8 cellular contexts compared by ENCODE assay signal in genomic region chr22:30634477-30635233, GRCh38. TPM values are rescaled to one million over a fixed set of nuclear protein-coding genes. Genes with fewer than 3 reads are reported as not detected.
DNase-seq lines count a peak whose midpoint lies in the region; ATAC-seq and TF ChIP-seq lines count a peak whose summit lies in the region.

No MANE protein-coding gene starts in this region.

- no peaks in the 10 kb centered on the region for H4K20me1 ChIP-seq in smooth muscle cell (ENCODE audit: low read depth)

- no peaks in the 10 kb centered on the region for H3K27me3 ChIP-seq in ACC112 (ENCODE audit: insufficient read depth, low read length)
- H3K27me3 ChIP-seq in WERI-Rb-1 (ENCODE audit: insufficient read depth, low read depth, severe bottlenecking) = no peaks in the 10 kb centered on the region
- H3K27me3 ChIP-seq in breast epithelium = no peaks in the 10 kb centered on the region
- H3K27me3 ChIP-seq in smooth muscle cell (ENCODE audit: low read depth) = no peaks in the 10 kb centered on the region

- peaks cover 8% of the 10 kb centered on the region for H3K4me1 ChIP-seq in ACC112 (ENCODE audit: control insufficient read depth, insufficient read depth, low read length, unreplicated experiment)
- H3K4me1 ChIP-seq in breast epithelium = peaks cover 10 to 13% of the 10 kb centered on the region in 2 donors
- H3K4me1 ChIP-seq in smooth muscle cell (ENCODE audit: low read depth) = peaks cover 8% of the 10 kb centered on the region

- H3K4me3 Mint-ChIP-seq in immature natural killer cell = peak overlapping the region; percentile 77 to 87 (median 84)

- H3K27ac ChIP-seq in ACC112 (ENCODE audit: low read depth, low read length) (peak overlapping the region; percentile 84), WERI-Rb-1 (peak overlapping the region; percentile 71), breast epithelium (peak overlapping the region; percentile 89 to 94), smooth muscle cell (ENCODE audit: low read depth) (peak overlapping the region; percentile 46)

- H3K36me3 Mint-ChIP-seq in immature natural killer cell = peaks cover 0 to 4% (median 0%) of the 10 kb centered on the region in 3 donors

- peak overlapping the region; percentile 99 for H3K4me2 ChIP-seq in smooth muscle cell

- peak; percentile 91 for DNase-seq in NCI-H2171 treated with DMSO at 0.1 percent for 48 hours (lab: John Stamatoyannopoulos, UW)
- DNase-seq in WERI-Rb-1 = peak; percentile 92
- peak; percentile 80 to 89 for DNase-seq in breast epithelium (ENCODE audit: low spot score in 2 of 2)
- DNase-seq in immature natural killer cell = peak; percentile 83 to 85 (median 83)
- DNase-seq in smooth muscle cell (lab: John Stamatoyannopoulos, UW; ENCODE audit: unreplicated experiment) = peak; percentile 77

- H3K9ac ChIP-seq in smooth muscle cell (ENCODE audit: low read depth) = no peak overlapping the region

- H3K79me2 ChIP-seq in ACC112 (ENCODE audit: control insufficient read depth, insufficient read depth, low read length, unreplicated experiment) = peaks cover 26% of the 10 kb centered on the region
- no peaks in the 10 kb centered on the region for H3K79me2 ChIP-seq in smooth muscle cell (ENCODE audit: low read depth)

- H3F3A ChIP-seq in smooth muscle cell (ENCODE audit: low read depth) = peaks cover 11% of the 10 kb centered on the region

- intact Hi-C loops in breast epithelium (cut with DNase I; ENCODE audit: low total_unique reads) = no loop called here

- peaks cover 19 to 20% of the 10 kb centered on the region in 2 donors for H3K4me1 Mint-ChIP-seq in immature natural killer cell

- TF ChIP-seq POLR2A in breast epithelium (IDR thresholded peaks at IDR 0.05) = no peak

- H3K27ac Mint-ChIP-seq in immature natural killer cell = peak overlapping the region; percentile 86 to 96 (median 94)

- H3K9me3 Mint-ChIP-seq in immature natural killer cell = peaks cover 0 to 2% (median 0%) of the 10 kb centered on the region in 6 donors

- H2AFZ ChIP-seq in ACC112 (ENCODE audit: low read length, unreplicated experiment) (peak overlapping the region; percentile 40), smooth muscle cell (ENCODE audit: low read depth) (peak overlapping the region; percentile 67)

- TF ChIP-seq CTCF in WERI-Rb-1 (IDR thresholded peaks at IDR 0.05; ENCODE audit: low read depth, low read length) (peak; percentile 92), breast epithelium (IDR thresholded peaks at IDR 0.05) (peak; percentile 95 to 97 (median 96)), smooth muscle cell (IDR thresholded peaks at IDR 0.05; ENCODE audit: borderline replicate concordance, insufficient read depth, poor library complexity, severe bottlenecking) (peak; percentile 97)

- H3K27me3 Mint-ChIP-seq in immature natural killer cell (ENCODE audit: low read depth in 3 of 3) = peaks cover 1 to 6% (median 3%) of the 10 kb centered on the region in 3 donors

- 15% methylated on average over 29 of the region's 29 CpGs for WGBS in smooth muscle cell (ENCODE audit: low lambda C conversion rate)

- peaks cover 7% of the 10 kb centered on the region for H3K9me3 ChIP-seq in WERI-Rb-1 (ENCODE audit: severe bottlenecking)
- H3K9me3 ChIP-seq in breast epithelium = no peaks in the 10 kb centered on the region
- H3K9me3 ChIP-seq in smooth muscle cell (replicated peaks; ENCODE audit: low read depth) = no peaks in the 10 kb centered on the region

- peak; percentile 48 for ATAC-seq in GM18520 (IDR thresholded peaks at IDR 0.05; ENCODE audit: unreplicated experiment)
- peak; percentile 48 for ATAC-seq in HG03066 (IDR thresholded peaks at IDR 0.05; ENCODE audit: low read depth, unreplicated experiment)

- H3K4me3 ChIP-seq in ACC112 (ENCODE audit: low read depth, low read length) (peak overlapping the region; percentile 75), WERI-Rb-1 (ENCODE audit: low read depth, low read length) (peak overlapping the region; percentile 60), breast epithelium (peak overlapping the region; percentile 57 to 90 (median 63)), smooth muscle cell (peak overlapping the region; percentile 67)

- no peaks in the 10 kb centered on the region for H3K36me3 ChIP-seq in ACC112 (ENCODE audit: insufficient read depth, low read length)
- no peaks in the 10 kb centered on the region for H3K36me3 ChIP-seq in WERI-Rb-1
- H3K36me3 ChIP-seq in breast epithelium = no peaks in the 10 kb centered on the region
- H3K36me3 ChIP-seq in smooth muscle cell (ENCODE audit: low read depth) = no peaks in the 10 kb centered on the region

RNA-seq across cellular contexts. Expression of gene SLC35E4, which starts 0.9 kb away (rescaled TPM):
- total RNA-seq in breast epithelium (1 to 10 TPM; 3.4 to 8.5 (median 4.8) TPM), smooth muscle cell (3.6 and 5.0 TPM in 2 replicates)
- polyA plus RNA-seq in immature natural killer cell (1 to 10 TPM; 1.4 to 2.7 (median 2.7) TPM), smooth muscle cell (4.1 and 7.2 TPM in 2 replicates)

RNA-seq across cellular contexts. Expression of gene TCN2, which starts 27.7 kb away (rescaled TPM):
- 10 to 100 TPM; 32.4 to 69.8 (median 36.7) TPM for total RNA-seq in breast epithelium
- polyA plus RNA-seq in immature natural killer cell = under 1 TPM in 2 of 3 donors, not detected in 1; 0.14 to 0.59 TPM
- 3.4 and 5.2 TPM in 2 replicates for total RNA-seq in smooth muscle cell
- polyA plus RNA-seq in smooth muscle cell = 3.1 and 3.3 TPM in 2 replicates

RNA-seq across cellular contexts. Expression of gene DUSP18, which starts 33.0 kb away (rescaled TPM):
- 10 to 100 TPM in 1 of 3 donors, 1 to 10 TPM in 2; 5.9 to 12.0 (median 8.0) TPM for total RNA-seq in breast epithelium
- 1 to 10 TPM; 4.6 to 8.6 (median 4.7) TPM for polyA plus RNA-seq in immature natural killer cell
- 8.9 and 11.0 TPM in 2 replicates for total RNA-seq in smooth muscle cell
- 8.1 and 9.3 TPM in 2 replicates for polyA plus RNA-seq in smooth muscle cell

RNA-seq across cellular contexts. Expression of gene PES1, which starts 42.9 kb away (rescaled TPM):
- total RNA-seq in breast epithelium (10 to 100 TPM; 45.3 to 65.1 (median 56.4) TPM), smooth muscle cell (27.4 and 35.6 TPM in 2 replicates)
- polyA plus RNA-seq in immature natural killer cell (10 to 100 TPM; 25.8 to 41.9 (median 34.5) TPM), smooth muscle cell (52.7 and 59.4 TPM in 2 replicates)

Comparison
In these comparisons a context has a peak if more than half of its experiments do, and no peak if none do; other contexts are left out.
1. Peak in every context shown above with its lines: DNase-seq, ATAC-seq, H3K4me3 ChIP-seq and H3K27ac ChIP-seq.